16 cellular contexts compared by ENCODE assay signal in the genomic region with DNA sequence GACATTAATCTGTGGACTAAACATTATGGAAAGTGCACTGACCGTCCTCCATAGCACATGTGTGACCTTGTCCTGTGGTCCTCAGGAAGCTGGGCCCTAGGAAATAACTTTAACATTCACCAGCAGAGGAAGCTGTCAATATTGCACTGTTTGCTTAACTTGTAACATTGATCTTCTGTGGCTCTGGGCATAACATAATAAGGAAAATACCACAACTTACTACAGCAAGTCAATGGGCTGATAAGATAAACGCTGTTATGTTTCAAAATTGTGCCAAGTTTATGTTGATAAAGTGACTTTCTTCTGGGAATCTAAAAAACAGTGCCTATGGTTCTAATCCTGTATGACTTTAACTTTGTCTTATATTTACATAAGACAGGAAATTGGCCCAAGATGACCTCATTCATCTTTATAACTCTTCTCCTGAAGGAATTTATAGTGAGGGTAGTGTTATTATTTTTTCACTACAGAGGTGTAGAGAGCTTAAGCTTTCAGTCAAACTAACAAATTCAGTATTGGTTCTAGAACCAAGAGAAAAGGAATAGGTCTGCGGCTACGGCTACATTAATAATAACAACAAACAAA.
DNase-seq lines count a peak whose midpoint lies in the region; ATAC-seq, FAIRE-seq and TF ChIP-seq lines count a peak whose summit lies in the region.
"Had no signal": no experiment of that assay in that cellular context is flagged by ENCODE, and none has a peak within 500 bp of the region (broad histone marks: within the 10 kb centered on the region; RNA-seq: fewer than 3 reads in every experiment).

No MANE protein-coding gene starts in this region.

- TF ChIP-seq CTCF in HEK293 (tag by site-specific recombination; IDR thresholded peaks at IDR 0.05), result no peak
- TF ChIP-seq CTCF in SK-N-SH (IDR thresholded peaks at IDR 0.05), result no peak
- TF ChIP-seq CTCF in pancreas (IDR thresholded peaks at IDR 0.05), result no peak

- peaks cover 2% of the 10 kb centered on the region; the same call in 1 of the 2 replicates for H3K9me3 ChIP-seq in HEK293 (ENCODE audit: control insufficient read depth, insufficient read depth, low read depth, low read length)
- H3K9me3 ChIP-seq in SK-N-SH, result no peaks in the 10 kb centered on the region
- H3K9me3 ChIP-seq in pancreas, result no peaks in the 10 kb centered on the region

- no peak for TF ChIP-seq EP300 in SK-N-SH (IDR thresholded peaks at IDR 0.05; ENCODE audit: borderline replicate concordance in 1 of 2, low read depth in 1 of 2, low read length in 1 of 2)

- DNase-seq in SK-N-SH (no peak), erythroblast (lab: John Stamatoyannopoulos, UW) (peak; percentile 8 to 39), pancreas (peak in 3 of 6 donors; percentile 15 to 21 (median 19)), middle frontal gyrus (ENCODE audit: extremely low spot score, low spot score) (no peak), NCI-H446 (lab: John Stamatoyannopoulos, UW) (no peak)
- DNase-seq: activated CD4-positive, alpha-beta T cell treated with anti-CD3 and anti-CD28 coated beads for 1 hour; CD4-positive, CD25-positive, alpha-beta regulatory T cell; KG1; naive thymus-derived CD4-positive, alpha-beta T cell; NCI-H1436 treated with DMSO at 0.1 percent for 48 hours; NCI-H2227 treated with DMSO at 0.1 percent for 48 hours had no signal

- H4K20me1 ChIP-seq in SK-N-SH (ENCODE audit: insufficient read depth), result no peaks in the 10 kb centered on the region

- WGBS in SK-N-SH (ENCODE audit: low lambda C conversion rate), result 65% methylated on average over 4 of the region's 4 CpGs
- 15 to 18% methylated on average over 4 of the region's 4 CpGs for WGBS in pancreas, 2 donors

- no peak overlapping the region for H3K9ac ChIP-seq in SK-N-SH

- POLR2A ChIA-PET in HEK293 (lab: Yijun Ruan, JAX) (interaction anchor here (0.7 kb wide), 1 partner anchor 203 kb away, joined by 7 read pairs; no protein-coding TSS in a partner anchor), SK-N-SH (lab: Yijun Ruan, JAX) (no interaction called here)

- H3K27me3 ChIP-seq in SK-N-SH (ENCODE audit: insufficient read depth) (no peaks in the 10 kb centered on the region), pancreas (no peaks in the 10 kb centered on the region)
- H3K27me3 ChIP-seq: tibial nerve had no signal

- H3K4me1 ChIP-seq in HEK293 (ENCODE audit: control insufficient read depth, insufficient read depth, low read length), result peaks cover 14% of the 10 kb centered on the region
- H3K4me1 ChIP-seq in SK-N-SH (ENCODE audit: control insufficient read depth in 1 of 2, insufficient read depth in 2 of 2, low read depth in 1 of 2, low read length in 1 of 2), result peaks cover 0 to 8% of the 10 kb centered on the region in 2 experiments; a peak in 1 of 4 replicates
- H3K4me1 ChIP-seq in pancreas, result peaks cover 8 to 30% (median 28%) of the 10 kb centered on the region in 3 donors
- H3K4me1 ChIP-seq: tibial nerve had no signal

- TF ChIP-seq RAD21 in SK-N-SH (IDR thresholded peaks at IDR 0.05; ENCODE audit: low read length), result no peak

- H3K9me2 ChIP-seq in SK-N-SH, result no peaks in the 10 kb centered on the region

- H3K4me2 ChIP-seq in SK-N-SH, result no peak overlapping the region
- H3K4me2 ChIP-seq: GM23338 had no signal

- peak; percentile 72 for FAIRE-seq in pancreas (lab: Jason Lieb, UNC)

- intact Hi-C loops in pancreas (cut with DNase I), result no loop called here

- H2AFZ ChIP-seq in SK-N-SH (ENCODE audit: low read depth), result peak overlapping the region; percentile 5; the same call in 1 of the 2 replicates

- H3K27ac ChIP-seq in HEK293 (ENCODE audit: extremely low read depth, low read depth, low read length) (no peak overlapping the region; the same call in 1 of the 2 replicates), SK-N-SH (ENCODE audit: low read depth in 2 of 2, low read length in 1 of 2) (no peak overlapping the region), pancreas (peak overlapping the region in 1 of 4 donors; percentile 64)
- H3K27ac ChIP-seq: tibial nerve had no signal

- H3F3A ChIP-seq in SK-N-SH (replicated peaks; ENCODE audit: insufficient read depth), result no peaks in the 10 kb centered on the region

- TF ChIP-seq POLR2A in erythroblast (IDR thresholded peaks at IDR 0.05; ENCODE audit: low read length), result no peak

- H3K79me2 ChIP-seq in SK-N-SH (ENCODE audit: insufficient read depth), result no peaks in the 10 kb centered on the region

- H3K4me3 ChIP-seq in HEK293 (ENCODE audit: low read depth, low read length), result no peak overlapping the region
- H3K4me3 ChIP-seq in SK-N-SH (ENCODE audit: low read depth in 2 of 2, low read length in 1 of 2), result no peak overlapping the region
- no peak overlapping the region for H3K4me3 ChIP-seq in pancreas
- H3K4me3 ChIP-seq: GM23338, tibial nerve had no signal

- CTCF ChIA-PET in HEK293 (lab: Yijun Ruan, JAX), result interaction anchor here (0.9 to 1.9 kb wide), 3 partner anchors 43 to 179 kb away, joined by 3 to 4 read pairs (median 4); no protein-coding TSS in a partner anchor
- CTCF ChIA-PET in SK-N-SH (lab: Yijun Ruan, JAX), result interaction anchor here (0.7 to 1.7 kb wide), 3 partner anchors 11 to 98 kb away, joined by 3 to 4 read pairs (median 3); no protein-coding TSS in a partner anchor

- no peaks in the 10 kb centered on the region for H3K36me3 ChIP-seq in HEK293 (ENCODE audit: control insufficient read depth in 2 of 2, insufficient read depth in 1 of 2, low read length in 2 of 2)
- H3K36me3 ChIP-seq in SK-N-SH (replicated peaks in 1 of 2; ENCODE audit: control insufficient read depth in 1 of 2, insufficient read depth in 2 of 2, low read length in 1 of 2), result peaks cover 0 to 3% of the 10 kb centered on the region in 2 experiments
- H3K36me3 ChIP-seq in pancreas, result no peaks in the 10 kb centered on the region
- H3K36me3 ChIP-seq: tibial nerve had no signal

- ATAC-seq in pancreas (peak; percentile 80 to 92 (median 88)), HG03025 (IDR thresholded peaks at IDR 0.05; ENCODE audit: low FRiP score, unreplicated experiment) (no peak), GM19023 (IDR thresholded peaks at IDR 0.05; ENCODE audit: unreplicated experiment) (no peak)
- ATAC-seq: naive thymus-derived CD4-positive, alpha-beta T cell had no signal

TF ChIP-seq in HEK293, 187 proteins besides CTCF, POLR2A, EP300 and RAD21 (continues in another document):
- no peak for TF ChIP-seq ZNF132 (tag by site-specific recombination; IDR thresholded peaks at IDR 0.05; ENCODE audit: borderline replicate concordance)
- TF ChIP-seq TRIM28 (IDR thresholded peaks at IDR 0.05; ENCODE audit: borderline replicate concordance, low read length), result peak; percentile 32; the same call in 1 of the 2 replicates
- TF ChIP-seq ZNF239 (tag by site-specific recombination; IDR thresholded peaks at IDR 0.05), result no peak
- no peak for TF ChIP-seq ZNF560 (tag by site-specific recombination; IDR thresholded peaks at IDR 0.05; ENCODE audit: borderline replicate concordance)
- TF ChIP-seq ZNF510 (tag by site-specific recombination; IDR thresholded peaks at IDR 0.05; ENCODE audit: insufficient replicate concordance), result no peak
- TF ChIP-seq ZNF660 (tag by site-specific recombination; IDR thresholded peaks at IDR 0.05), result no peak
- TF ChIP-seq ZNF843 (tag by site-specific recombination; IDR thresholded peaks at IDR 0.05), result 0 out of 2 replicates have a peak, but pooled peaks have one; percentile 19
- no peak for TF ChIP-seq GLI4 (tag by site-specific recombination; IDR thresholded peaks at IDR 0.05)
- TF ChIP-seq, protein P1, sequence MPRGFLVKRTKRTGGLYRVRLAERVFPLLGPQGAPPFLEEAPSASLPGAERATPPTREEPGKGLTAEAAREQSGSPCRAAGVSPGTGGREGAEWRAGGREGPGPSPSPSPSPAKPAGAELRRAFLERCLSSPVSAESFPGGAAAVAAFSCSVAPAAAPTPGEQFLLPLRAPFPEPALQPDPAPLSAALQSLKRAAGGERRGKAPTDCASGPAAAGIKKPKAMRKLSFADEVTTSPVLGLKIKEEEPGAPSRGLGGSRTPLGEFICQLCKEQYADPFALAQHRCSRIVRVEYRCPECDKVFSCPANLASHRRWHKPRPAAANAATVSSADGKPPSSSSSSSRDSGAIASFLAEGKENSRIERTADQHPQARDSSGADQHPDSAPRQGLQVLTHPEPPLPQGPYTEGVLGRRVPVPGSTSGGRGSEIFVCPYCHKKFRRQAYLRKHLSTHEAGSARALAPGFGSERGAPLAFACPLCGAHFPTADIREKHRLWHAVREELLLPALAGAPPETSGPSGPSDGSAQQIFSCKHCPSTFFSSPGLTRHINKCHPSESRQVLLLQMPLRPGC (tag by site-specific recombination; IDR thresholded peaks at IDR 0.05), result no peak
- no peak for TF ChIP-seq MZF1 (tag by site-specific recombination; IDR thresholded peaks at IDR 0.05; ENCODE audit: borderline replicate concordance)

TF ChIP-seq in SK-N-SH, 30 proteins besides CTCF, POLR2A, EP300 and RAD21 (continues in another document):
- TF ChIP-seq TAF1 (IDR thresholded peaks at IDR 0.05; ENCODE audit: borderline replicate concordance, low read depth, low read length) (no peak), SMC3 (IDR thresholded peaks at IDR 0.05; ENCODE audit: low read depth, low read length) (no peak), EZH2phosphoT487 (IDR thresholded peaks at IDR 0.05; ENCODE audit: borderline replicate concordance, low read depth) (no peak), FOXJ3 (CRISPR knock-in tag; IDR thresholded peaks at IDR 0.05) (no peak), USF1 (IDR thresholded peaks at IDR 0.05; ENCODE audit: borderline replicate concordance, low read depth) (no peak), JUND (IDR thresholded peaks at IDR 0.05) (no peak), TCF12 (IDR thresholded peaks at IDR 0.05) (no peak)
- TF ChIP-seq, protein P2, sequence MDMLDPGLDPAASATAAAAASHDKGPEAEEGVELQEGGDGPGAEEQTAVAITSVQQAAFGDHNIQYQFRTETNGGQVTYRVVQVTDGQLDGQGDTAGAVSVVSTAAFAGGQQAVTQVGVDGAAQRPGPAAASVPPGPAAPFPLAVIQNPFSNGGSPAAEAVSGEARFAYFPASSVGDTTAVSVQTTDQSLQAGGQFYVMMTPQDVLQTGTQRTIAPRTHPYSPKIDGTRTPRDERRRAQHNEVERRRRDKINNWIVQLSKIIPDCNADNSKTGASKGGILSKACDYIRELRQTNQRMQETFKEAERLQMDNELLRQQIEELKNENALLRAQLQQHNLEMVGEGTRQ (IDR thresholded peaks at IDR 0.05; ENCODE audit: borderline replicate concordance, low read depth, low read length), result no peak

Comparison
In these comparisons a context has a peak if more than half of its experiments do, and no peak if none do; other contexts are left out.
1. DNase-seq: peak in erythroblast (2 of 2); none in SK-N-SH (single experiment), middle frontal gyrus (single experiment) and NCI-H446 (0 of 2).
2. ATAC-seq: peak in pancreas (4 of 4); none in HG03025 (single experiment) and GM19023 (single experiment).